In the genomic region with DNA sequence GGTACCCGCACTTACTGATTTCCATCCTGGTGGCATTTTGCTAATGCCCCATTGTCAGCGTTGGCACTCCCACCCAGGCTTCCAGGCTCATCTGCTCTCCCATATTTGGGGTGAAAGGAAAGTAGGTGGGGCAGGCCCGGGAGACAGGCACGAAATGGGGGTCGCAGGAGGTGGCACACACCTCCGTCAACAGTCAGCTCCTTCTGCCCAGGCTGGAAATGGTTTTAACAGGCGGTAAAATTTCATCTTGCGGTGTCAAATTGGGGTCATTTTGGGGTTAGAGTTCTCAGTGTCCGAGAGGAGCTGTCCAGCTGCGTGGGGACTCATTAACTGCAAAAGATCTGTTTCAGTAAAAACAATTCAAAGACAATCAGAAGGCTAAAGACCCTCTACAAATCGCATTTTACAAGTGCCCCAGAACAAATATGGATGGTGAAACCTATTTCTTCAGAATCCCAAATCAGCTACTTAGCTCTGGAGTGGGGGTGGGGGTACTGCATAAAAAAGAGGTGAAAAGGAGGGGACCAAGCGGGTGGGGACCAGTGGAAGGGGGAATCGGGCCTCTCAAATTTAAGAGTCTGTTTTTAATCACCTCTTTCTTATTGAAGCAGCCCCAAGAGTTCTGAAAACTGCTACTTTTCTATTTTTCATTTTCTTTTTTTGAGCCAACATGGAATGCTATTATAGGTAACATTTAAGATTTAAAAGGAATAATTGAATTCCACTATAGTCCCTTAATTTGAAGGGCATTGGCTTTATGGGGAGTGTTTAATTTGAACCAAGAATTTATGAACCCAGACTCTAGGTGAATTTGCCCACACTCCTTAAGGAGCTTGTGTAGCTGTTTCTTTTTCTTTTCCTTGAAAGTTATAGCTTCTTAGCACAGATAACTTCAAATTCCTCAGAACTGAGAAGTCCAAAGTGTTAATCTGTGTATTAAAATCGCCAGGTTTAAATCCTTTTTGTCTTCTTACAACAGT, we compare ENCODE assay signal across 1 cellular context.
TF ChIP-seq lines count a peak whose summit lies in the region.

No MANE protein-coding gene starts in this region.

TF ChIP-seq in GM12878, 131 proteins besides CTCF, POLR2A, EP300 and RAD21:
- no peak for TF ChIP-seq NFYA (IDR thresholded peaks at IDR 0.05; ENCODE audit: borderline replicate concordance, low read depth, low read length)
- TF ChIP-seq, protein P1, sequence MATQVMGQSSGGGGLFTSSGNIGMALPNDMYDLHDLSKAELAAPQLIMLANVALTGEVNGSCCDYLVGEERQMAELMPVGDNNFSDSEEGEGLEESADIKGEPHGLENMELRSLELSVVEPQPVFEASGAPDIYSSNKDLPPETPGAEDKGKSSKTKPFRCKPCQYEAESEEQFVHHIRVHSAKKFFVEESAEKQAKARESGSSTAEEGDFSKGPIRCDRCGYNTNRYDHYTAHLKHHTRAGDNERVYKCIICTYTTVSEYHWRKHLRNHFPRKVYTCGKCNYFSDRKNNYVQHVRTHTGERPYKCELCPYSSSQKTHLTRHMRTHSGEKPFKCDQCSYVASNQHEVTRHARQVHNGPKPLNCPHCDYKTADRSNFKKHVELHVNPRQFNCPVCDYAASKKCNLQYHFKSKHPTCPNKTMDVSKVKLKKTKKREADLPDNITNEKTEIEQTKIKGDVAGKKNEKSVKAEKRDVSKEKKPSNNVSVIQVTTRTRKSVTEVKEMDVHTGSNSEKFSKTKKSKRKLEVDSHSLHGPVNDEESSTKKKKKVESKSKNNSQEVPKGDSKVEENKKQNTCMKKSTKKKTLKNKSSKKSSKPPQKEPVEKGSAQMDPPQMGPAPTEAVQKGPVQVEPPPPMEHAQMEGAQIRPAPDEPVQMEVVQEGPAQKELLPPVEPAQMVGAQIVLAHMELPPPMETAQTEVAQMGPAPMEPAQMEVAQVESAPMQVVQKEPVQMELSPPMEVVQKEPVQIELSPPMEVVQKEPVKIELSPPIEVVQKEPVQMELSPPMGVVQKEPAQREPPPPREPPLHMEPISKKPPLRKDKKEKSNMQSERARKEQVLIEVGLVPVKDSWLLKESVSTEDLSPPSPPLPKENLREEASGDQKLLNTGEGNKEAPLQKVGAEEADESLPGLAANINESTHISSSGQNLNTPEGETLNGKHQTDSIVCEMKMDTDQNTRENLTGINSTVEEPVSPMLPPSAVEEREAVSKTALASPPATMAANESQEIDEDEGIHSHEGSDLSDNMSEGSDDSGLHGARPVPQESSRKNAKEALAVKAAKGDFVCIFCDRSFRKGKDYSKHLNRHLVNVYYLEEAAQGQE (IDR thresholded peaks at IDR 0.05; ENCODE audit: low read depth, low read length), result peak; percentile 59; the same call in 1 of the 2 replicates
